Comparison of ENCODE assay signal across 1 cellular context in genomic region chr4:183011213-183011907, GRCh38.
TF ChIP-seq lines count a peak whose summit lies in the region.

No MANE protein-coding gene starts in this region.

TF ChIP-seq in GM23338, 12 proteins besides CTCF, POLR2A, EP300 and RAD21 (continued from another document):
- TF ChIP-seq ZNF462 (CRISPR knock-in tag; IDR thresholded peaks at IDR 0.05) (no peak), REST (IDR thresholded peaks at IDR 0.05; ENCODE audit: unreplicated experiment) (no peak), ZNF114 (CRISPR knock-in tag; IDR thresholded peaks at IDR 0.05) (no peak), STAT1 (IDR thresholded peaks at IDR 0.05; ENCODE audit: unreplicated experiment) (no peak), NANOG (IDR thresholded peaks at IDR 0.05; ENCODE audit: borderline replicate concordance) (no peak), JUNB (IDR thresholded peaks at IDR 0.05; ENCODE audit: unreplicated experiment) (no peak), POLR2AphosphoS5 (IDR thresholded peaks at IDR 0.05; ENCODE audit: low read depth) (no peak), ZNF331 (CRISPR knock-in tag; IDR thresholded peaks at IDR 0.05; ENCODE audit: low read depth) (no peak), EZH2phosphoT487 (IDR thresholded peaks at IDR 0.05; ENCODE audit: unreplicated experiment) (no peak), EZH2 (IDR thresholded peaks at IDR 0.05; ENCODE audit: low read depth, unreplicated experiment) (no peak)
